9 cellular contexts compared by ENCODE assay signal in genomic region chr15:41967506-41968206, GRCh38. TPM values are rescaled to one million over a fixed set of nuclear protein-coding genes. Genes with fewer than 3 reads are reported as not detected.
A peak's percentile ranks its signal among the peaks of the same experiment; 100 is the strongest.
DNase-seq lines count a peak whose midpoint lies in the region; ATAC-seq and TF ChIP-seq lines count a peak whose summit lies in the region.
"Had no signal": no experiment of that assay in that cellular context is flagged by ENCODE, and none has a peak within 500 bp of the region (broad histone marks: within the 10 kb centered on the region; RNA-seq: fewer than 3 reads in every experiment).

No MANE protein-coding gene starts in this region.

- no peak overlapping the region for H3K9ac ChIP-seq in endodermal cell (ENCODE audit: extremely low read depth, low read length, poor library complexity, severe bottlenecking)

- no peak overlapping the region for H3K27ac Mint-ChIP-seq in endodermal cell
- no peak overlapping the region for H3K27ac Mint-ChIP-seq in activated T-helper 2 cell treated with anti-CD3 and anti-CD28 coated beads, Interferon-gamma antibody, Interleukin-2, Interleukin-4, amounts not matched to agents 10 μg/mL and 5 μg/mL and 100 μg/mL, durations not matched to agents 14 hours and 24 hours and 36 hours
- H3K27ac Mint-ChIP-seq: activated naive CD8-positive, alpha-beta T cell treated with anti-CD3 and anti-CD28 coated beads, Interleukin-2, amount 10 ng/mL, durations not matched to agents 7 days and 5 days had no signal

- no peaks in the 10 kb centered on the region for H3K27me3 Mint-ChIP-seq in endodermal cell (ENCODE audit: insufficient read depth)
- H3K27me3 Mint-ChIP-seq in activated T-helper 2 cell treated with anti-CD3 and anti-CD28 coated beads, Interferon-gamma antibody, Interleukin-2, Interleukin-4, amounts not matched to agents 10 μg/mL and 5 μg/mL and 100 μg/mL, durations not matched to agents 14 hours and 24 hours and 36 hours (ENCODE audit: low read depth) = no peaks in the 10 kb centered on the region
- H3K27me3 Mint-ChIP-seq: activated naive CD8-positive, alpha-beta T cell treated with anti-CD3 and anti-CD28 coated beads, Interleukin-2, amount 10 ng/mL, durations not matched to agents 7 days and 5 days had no signal

- H3K9me3 Mint-ChIP-seq in endodermal cell = peaks cover 6% of the 10 kb centered on the region
- H3K9me3 Mint-ChIP-seq in activated T-helper 2 cell treated with anti-CD3 and anti-CD28 coated beads, Interferon-gamma antibody, Interleukin-2, Interleukin-4, amounts not matched to agents 10 μg/mL and 5 μg/mL and 100 μg/mL, durations not matched to agents 14 hours and 24 hours and 36 hours = no peaks in the 10 kb centered on the region
- H3K9me3 Mint-ChIP-seq: activated naive CD8-positive, alpha-beta T cell treated with anti-CD3 and anti-CD28 coated beads, Interleukin-2, amount 10 ng/mL, durations not matched to agents 7 days and 5 days had no signal

- ATAC-seq in GM21723 (IDR thresholded peaks at IDR 0.05; ENCODE audit: unreplicated experiment) = no peak

- H3K4me1 ChIP-seq in endodermal cell (ENCODE audit: control insufficient read depth, insufficient read depth, low read length) = no peaks in the 10 kb centered on the region

- H3K36me3 Mint-ChIP-seq in endodermal cell (ENCODE audit: low read depth) = peaks cover 10% of the 10 kb centered on the region
- H3K36me3 Mint-ChIP-seq in activated T-helper 2 cell treated with anti-CD3 and anti-CD28 coated beads, Interferon-gamma antibody, Interleukin-2, Interleukin-4, amounts not matched to agents 10 μg/mL and 5 μg/mL and 100 μg/mL, durations not matched to agents 14 hours and 24 hours and 36 hours (ENCODE audit: low read depth) = peaks cover 3% of the 10 kb centered on the region

- WGBS in endodermal cell (ENCODE audit: insufficient coverage in 1 of 2, insufficient read length in 1 of 2), 2 experiments = 87 to 93% methylated on average over 3 to 4 of the region's 4 CpGs

- no peaks in the 10 kb centered on the region for H3K36me3 ChIP-seq in endodermal cell (ENCODE audit: control insufficient read depth, insufficient read depth, low read length)

- no peak overlapping the region for H3K4me3 Mint-ChIP-seq in endodermal cell
- H3K4me3 Mint-ChIP-seq in activated T-helper 2 cell treated with anti-CD3 and anti-CD28 coated beads, Interferon-gamma antibody, Interleukin-2, Interleukin-4, amounts not matched to agents 10 μg/mL and 5 μg/mL and 100 μg/mL, durations not matched to agents 14 hours and 24 hours and 36 hours (ENCODE audit: low read depth) = no peak overlapping the region
- H3K4me3 Mint-ChIP-seq: activated naive CD8-positive, alpha-beta T cell treated with anti-CD3 and anti-CD28 coated beads, Interleukin-2, amount 10 ng/mL, durations not matched to agents 7 days and 5 days had no signal

- H3K4me1 Mint-ChIP-seq in endodermal cell = peaks cover 28% of the 10 kb centered on the region
- H3K4me1 Mint-ChIP-seq in activated T-helper 2 cell treated with anti-CD3 and anti-CD28 coated beads, Interferon-gamma antibody, Interleukin-2, Interleukin-4, amounts not matched to agents 10 μg/mL and 5 μg/mL and 100 μg/mL, durations not matched to agents 14 hours and 24 hours and 36 hours (ENCODE audit: low read depth) = peaks cover 42% of the 10 kb centered on the region

- H3K27me3 ChIP-seq in endodermal cell (ENCODE audit: control insufficient read depth, insufficient read depth, low read length, poor library complexity, severe bottlenecking) = no peaks in the 10 kb centered on the region

- no peak overlapping the region for H3K4me3 ChIP-seq in endodermal cell (ENCODE audit: low read length)

- TF ChIP-seq CTCF in endodermal cell (conservative IDR thresholded peaks at IDR 0.05) = no peak

- DNase-seq in EH (ENCODE audit: low read depth) (peak; percentile 52), NOMO-1 (lab: John Stamatoyannopoulos, UW; ENCODE audit: unreplicated experiment in 2 of 2) (peak; percentile 77 to 91), endodermal cell (peak; percentile 33), pons (ENCODE audit: low spot score) (peak; percentile 78), NCI-H128 (lab: John Stamatoyannopoulos, UW; ENCODE audit: unreplicated experiment) (no peak), posterior cingulate gyrus (no peak)
- no peak for DNase-seq in activated T-helper 2 cell treated with anti-CD3 and anti-CD28 coated beads, Interferon-gamma antibody, Interleukin-2, Interleukin-4, amounts not matched to agents 10 μg/mL and 5 μg/mL and 100 μg/mL, durations not matched to agents 14 hours and 24 hours and 36 hours (ENCODE audit: low spot score)
- DNase-seq: activated naive CD8-positive, alpha-beta T cell treated with anti-CD3 and anti-CD28 coated beads, Interleukin-2, amount 10 ng/mL, durations not matched to agents 7 days and 5 days had no signal

- H3K9me3 ChIP-seq in endodermal cell (ENCODE audit: control insufficient read depth, low read length) = no peaks in the 10 kb centered on the region

- no peak overlapping the region for H3K27ac ChIP-seq in endodermal cell (ENCODE audit: low read depth, low read length)

- intact Hi-C loops in posterior cingulate gyrus (cut with DNase I) = no loop called here
- intact Hi-C loops in activated T-helper 2 cell treated with anti-CD3 and anti-CD28 coated beads, Interferon-gamma antibody, Interleukin-2, Interleukin-4, amounts not matched to agents 10 μg/mL and 5 μg/mL and 100 μg/mL, durations not matched to agents 14 hours and 24 hours and 36 hours (cut with micrococcal nuclease) = no loop called here

RNA-seq across cellular contexts. Expression of gene EHD4, which starts 4.7 kb away (rescaled TPM):
- total RNA-seq in endodermal cell = 10 to 100 TPM; 16.9 to 17.3 TPM
- polyA plus RNA-seq in endodermal cell (2013, experiment 1 of 2) = 6.8 TPM
- 7.0 TPM for polyA plus RNA-seq in endodermal cell (2013, experiment 2 of 2)
- total RNA-seq in activated T-helper 2 cell treated with anti-CD3 and anti-CD28 coated beads, Interferon-gamma antibody, Interleukin-2, Interleukin-4, amounts not matched to agents 10 μg/mL and 5 μg/mL and 100 μg/mL, durations not matched to agents 14 hours and 24 hours and 36 hours = 22.3 and 22.7 TPM in 2 replicates

RNA-seq across cellular contexts. Expression of gene PLA2G4E, which starts 53.2 kb away (rescaled TPM):
- total RNA-seq in endodermal cell = not detected
- not detected for polyA plus RNA-seq in endodermal cell (2013, experiment 1 of 2)
- polyA plus RNA-seq in endodermal cell (2013, experiment 2 of 2) = not detected
- not detected in 2 replicates for total RNA-seq in activated T-helper 2 cell treated with anti-CD3 and anti-CD28 coated beads, Interferon-gamma antibody, Interleukin-2, Interleukin-4, amounts not matched to agents 10 μg/mL and 5 μg/mL and 100 μg/mL, durations not matched to agents 14 hours and 24 hours and 36 hours
- total RNA-seq: activated naive CD8-positive, alpha-beta T cell treated with anti-CD3 and anti-CD28 coated beads, Interleukin-2, amount 10 ng/mL, durations not matched to agents 7 days and 5 days had no signal

Comparison
In these comparisons a context has a peak if more than half of its experiments do, and no peak if none do; other contexts are left out.
1. DNase-seq: peak in EH (single experiment), NOMO-1 (2 of 2), endodermal cell (single experiment) and pons (single experiment); none in NCI-H128 (single experiment), posterior cingulate gyrus (0 of 10) and activated T-helper 2 cell treated with anti-CD3 and anti-CD28 coated beads, Interferon-gamma antibody, Interleukin-2, Interleukin-4, amounts not matched to agents 10 μg/mL and 5 μg/mL and 100 μg/mL, durations not matched to agents 14 hours and 24 hours and 36 hours (single experiment).